In genomic region chr1:7994827-7995226, GRCh38 we compare ENCODE assay signal across 2 cellular contexts.
A peak's percentile ranks its signal among the peaks of the same experiment; 100 is the strongest.
TF ChIP-seq lines count a peak whose summit lies in the region.

No MANE protein-coding gene starts in this region.

TF ChIP-seq in IMR-90, 13 proteins besides CTCF, POLR2A, EP300 and RAD21:
- TF ChIP-seq CHD1 (IDR thresholded peaks at IDR 0.05; ENCODE audit: low read depth, low read length) (no peak), SMC3 (IDR thresholded peaks at IDR 0.05; ENCODE audit: low read depth, low read length) (no peak), MAFK (IDR thresholded peaks at IDR 0.05; ENCODE audit: low read depth, low read length) (no peak), MAZ (IDR thresholded peaks at IDR 0.05; ENCODE audit: borderline replicate concordance, low read depth, low read length) (no peak)
TF ChIP-seq in IMR-90: peak in this region for 0.

TF ChIP-seq in GM12878, 131 proteins besides CTCF, POLR2A, EP300 and RAD21:
- TF ChIP-seq ZBTB40 (IDR thresholded peaks at IDR 0.05; ENCODE audit: borderline replicate concordance) (peak; percentile 63), MYB (IDR thresholded peaks at IDR 0.05; ENCODE audit: borderline replicate concordance, low read depth, low read length) (no peak)
